8 cellular contexts compared by ENCODE assay signal in the genomic region with DNA sequence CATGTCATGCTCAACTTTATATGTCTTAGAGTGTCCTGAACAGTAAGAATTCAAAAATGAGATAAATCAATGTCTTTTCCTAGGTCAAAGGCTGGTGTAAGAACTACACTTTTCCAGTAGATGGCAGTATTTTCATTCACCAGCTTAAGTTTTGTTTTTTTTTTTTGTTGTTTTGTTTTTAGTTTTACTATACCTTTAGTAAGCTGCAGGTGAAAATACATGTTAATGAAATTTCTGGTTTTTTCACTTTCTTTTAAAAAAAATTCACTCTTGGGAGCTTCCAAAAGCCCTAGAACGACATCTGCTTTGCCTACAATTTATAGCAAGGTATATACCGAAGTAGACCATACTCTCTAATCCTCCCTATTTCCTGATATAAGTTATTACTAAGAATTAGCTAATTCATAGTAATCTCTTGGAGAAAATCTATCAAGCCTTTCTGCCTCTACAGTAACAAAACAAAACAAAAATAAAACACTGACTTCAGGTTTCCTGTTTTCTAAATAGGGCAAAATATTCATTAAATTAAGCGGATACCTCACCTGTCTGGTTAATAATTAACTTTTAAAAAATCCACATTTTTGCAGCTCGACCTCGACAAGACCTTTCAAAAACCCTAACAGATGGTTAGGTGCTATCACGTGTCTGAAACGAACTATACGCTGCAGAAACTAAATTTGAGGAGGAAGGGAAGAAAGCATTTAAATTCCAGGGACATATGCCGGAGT. TPM values are rescaled to one million over a fixed set of nuclear protein-coding genes. Genes with fewer than 3 reads are reported as not detected.
DNase-seq lines count a peak whose midpoint lies in the region; ATAC-seq and FAIRE-seq lines count a peak whose summit lies in the region.

No MANE protein-coding gene starts in this region.

- H3K27me3 Mint-ChIP-seq in naive thymus-derived CD4-positive, alpha-beta T cell, result peaks cover 0 to 43% (median 9%) of the 10 kb centered on the region in 5 donors

- peaks cover 10% of the 10 kb centered on the region for H3K4me1 ChIP-seq in ectodermal cell (ENCODE audit: control insufficient read depth, insufficient read depth, low read length)
- H3K4me1 ChIP-seq in naive thymus-derived CD4-positive, alpha-beta T cell (ENCODE audit: control insufficient read depth in 2 of 2, insufficient read depth in 2 of 2, low read length in 2 of 2), result peaks cover 9 to 11% of the 10 kb centered on the region in 2 donors

- CTCF ChIA-PET in naive thymus-derived CD4-positive, alpha-beta T cell (lab: Charles Lee), result interaction anchor here (0.5 to 8.1 kb wide), 18 partner anchors 9 to 599 kb away, joined by 3 to 113 read pairs (median 4); a partner anchor contains a TSS

- no peak for ATAC-seq in naive thymus-derived CD4-positive, alpha-beta T cell
- ATAC-seq in HG02759 (IDR thresholded peaks at IDR 0.05; ENCODE audit: unreplicated experiment), result no peak
- ATAC-seq in activated CD4-positive, CD25-positive, alpha-beta regulatory T cell treated with anti-CD3 and anti-CD28 coated beads, Interleukin-2, amount 50 U/mL, for 24 hours, result no peak

- 25 to 29% methylated on average over 7 to 9 of the region's 9 CpGs for WGBS in ectodermal cell, 2 experiments

- no peaks in the 10 kb centered on the region for H3K9me3 Mint-ChIP-seq in naive thymus-derived CD4-positive, alpha-beta T cell

- no peaks in the 10 kb centered on the region for H3K36me3 ChIP-seq in ectodermal cell (ENCODE audit: control insufficient read depth, insufficient read depth, low read length)
- no peaks in the 10 kb centered on the region for H3K36me3 ChIP-seq in naive thymus-derived CD4-positive, alpha-beta T cell (ENCODE audit: control insufficient read depth in 2 of 3, insufficient read depth in 3 of 3, low read length in 3 of 3)

- peaks cover 56% of the 10 kb centered on the region for H3K27me3 ChIP-seq in ectodermal cell (ENCODE audit: control insufficient read depth, insufficient read depth, low read length, poor library complexity, severe bottlenecking)
- H3K27me3 ChIP-seq in naive thymus-derived CD4-positive, alpha-beta T cell (ENCODE audit: control insufficient read depth in 2 of 2, insufficient read depth in 2 of 2, low read length in 2 of 2), result peaks cover 0 to 2% of the 10 kb centered on the region in 2 donors

- no peaks in the 10 kb centered on the region for H3K9me3 ChIP-seq in ectodermal cell (ENCODE audit: control insufficient read depth, low read length)
- no peaks in the 10 kb centered on the region for H3K9me3 ChIP-seq in naive thymus-derived CD4-positive, alpha-beta T cell (ENCODE audit: control insufficient read depth in 2 of 3, low read length in 3 of 3)

- peaks cover 5 to 19% (median 14%) of the 10 kb centered on the region in 7 donors for H3K4me1 Mint-ChIP-seq in naive thymus-derived CD4-positive, alpha-beta T cell

- H3K4me3 Mint-ChIP-seq in naive thymus-derived CD4-positive, alpha-beta T cell, result peak overlapping the region; percentile 76 to 97 (median 84)

- no peaks in the 10 kb centered on the region for H3K36me3 Mint-ChIP-seq in naive thymus-derived CD4-positive, alpha-beta T cell

- POLR2A ChIA-PET in naive thymus-derived CD4-positive, alpha-beta T cell (lab: Charles Lee), result interaction anchor here (0.6 to 1.1 kb wide), 3 partner anchors 63 to 318 kb away, joined by 4 to 5 read pairs (median 4); no protein-coding TSS in a partner anchor

- intact Hi-C loops in naive thymus-derived CD4-positive, alpha-beta T cell (cut with micrococcal nuclease), result loop anchor here (1.0 to 10.0 kb wide), 13 partner anchors 79 to 868 kb away; a partner anchor contains a TSS

- peak overlapping the region; percentile 66 for H3K4me3 ChIP-seq in ectodermal cell (ENCODE audit: insufficient read depth, low read depth, low read length)
- peak overlapping the region; percentile 74 for H3K4me3 ChIP-seq in naive thymus-derived CD4-positive, alpha-beta T cell (ENCODE audit: low read length)

- no peak overlapping the region for H3K27ac ChIP-seq in ectodermal cell (ENCODE audit: insufficient read depth, low read depth, low read length, poor library complexity, severe bottlenecking)
- H3K27ac ChIP-seq in naive thymus-derived CD4-positive, alpha-beta T cell (ENCODE audit: low read depth, low read length), result no peak overlapping the region

- DNase-seq in DMS114 treated with DMSO at 0.1 percent for 48 hours (lab: John Stamatoyannopoulos, UW; ENCODE audit: unreplicated experiment) (peak; percentile 55), HT1080 (ENCODE audit: low read depth) (peak; percentile 52), RCC 7860 (ENCODE audit: low spot score) (no peak)
- DNase-seq in naive thymus-derived CD4-positive, alpha-beta T cell, result peak in 6 of 9 donors; percentile 44 to 65 (median 60)
- DNase-seq in activated CD4-positive, CD25-positive, alpha-beta regulatory T cell (lab: John Stamatoyannopoulos, UW), result no peak

- FAIRE-seq in RCC 7860 (lab: Jason Lieb, UNC), result peak; percentile 69

- peak overlapping the region in 6 of 9 donors; percentile 14 to 83 (median 68) for H3K27ac Mint-ChIP-seq in naive thymus-derived CD4-positive, alpha-beta T cell

RNA-seq across cellular contexts. Expression of a gene that starts 2.7 kb away (rescaled TPM):
- total RNA-seq in HT1080 (2014; rRNA removed; shearing (Covaris generic)), result 10.0 and 16.3 TPM in 2 replicates
- polyA plus RNA-seq in HT1080 (2015; cell fraction: cytosol; rRNA removed), result 8.8 and 10.6 TPM in 2 replicates
- 29.2 and 29.6 TPM in 2 replicates for polyA plus RNA-seq in HT1080 (2015; cell fraction: nucleus; rRNA removed)
- polyA plus RNA-seq in ectodermal cell (2013, experiment 1 of 4), result 10.5 TPM
- 6.6 TPM for polyA plus RNA-seq in ectodermal cell (2013, experiment 2 of 4)
- 5.3 TPM for polyA plus RNA-seq in ectodermal cell (2013, experiment 3 of 4)
- polyA plus RNA-seq in ectodermal cell (2013, experiment 4 of 4), result 5.3 TPM
- 1 to 10 TPM in 3 of 5 experiments, under 1 TPM in 2; 0.73 to 5.7 (median 1.7) TPM for total RNA-seq in naive thymus-derived CD4-positive, alpha-beta T cell
- polyA plus RNA-seq in naive thymus-derived CD4-positive, alpha-beta T cell, result not detected

RNA-seq across cellular contexts. Expression of a gene that starts 54.5 kb away (rescaled TPM):
- total RNA-seq in HT1080 (2014; rRNA removed; shearing (Covaris generic)), result 6.3 and 8.5 TPM in 2 replicates
- polyA plus RNA-seq in HT1080 (2015; cell fraction: cytosol; rRNA removed), result 8.3 and 8.9 TPM in 2 replicates
- 7.8 and 8.3 TPM in 2 replicates for polyA plus RNA-seq in HT1080 (2015; cell fraction: nucleus; rRNA removed)
- 16.9 TPM for polyA plus RNA-seq in ectodermal cell (2013, experiment 1 of 4)
- 28.7 TPM for polyA plus RNA-seq in ectodermal cell (2013, experiment 2 of 4)
- polyA plus RNA-seq in ectodermal cell (2013, experiment 3 of 4), result 21.1 TPM
- 25.9 TPM for polyA plus RNA-seq in ectodermal cell (2013, experiment 4 of 4)
- total RNA-seq in naive thymus-derived CD4-positive, alpha-beta T cell, result 10 to 100 TPM; 11.2 to 24.1 (median 17.3) TPM
- polyA plus RNA-seq in naive thymus-derived CD4-positive, alpha-beta T cell, result 10 to 100 TPM; 17.9 to 23.4 TPM

Comparison
In these comparisons a context has a peak if more than half of its experiments do, and no peak if none do; other contexts are left out.
1. DNase-seq: peak in DMS114 treated with DMSO at 0.1 percent for 48 hours (single experiment), HT1080 (single experiment) and naive thymus-derived CD4-positive, alpha-beta T cell (6 of 9); none in RCC 7860 (single experiment) and activated CD4-positive, CD25-positive, alpha-beta regulatory T cell (0 of 4).